Comparison of ENCODE assay signal across 8 cellular contexts in genomic region chr5:168679515-168679920, GRCh38.
DNase-seq lines count a peak whose midpoint lies in the region; ATAC-seq and TF ChIP-seq lines count a peak whose summit lies in the region.

No MANE protein-coding gene starts in this region.

- POLR2A ChIA-PET in CD4-positive, alpha-beta T cell (lab: Charles Lee), result no interaction called here
- POLR2A ChIA-PET in SK-N-SH (lab: Yijun Ruan, JAX), result no interaction called here

- peak; percentile 23 to 57 (median 42) for DNase-seq in CD4-positive, alpha-beta T cell
- peak; percentile 80 for DNase-seq in LoVo (ENCODE audit: low spot score)
- peak; percentile 82 for DNase-seq in SK-N-SH
- DNase-seq in activated naive CD8-positive, alpha-beta T cell treated with anti-CD3 and anti-CD28 coated beads, Interleukin-2, amount 50 U/mL, for 24 hours, result peak; percentile 67
- peak; percentile 83 for DNase-seq in left cardiac atrium
- DNase-seq in psoas muscle, result peak; percentile 53 to 74

- H3K4me3 Mint-ChIP-seq in CD4-positive, alpha-beta T cell, result no peak overlapping the region
- no peak overlapping the region for H3K4me3 Mint-ChIP-seq in activated naive CD8-positive, alpha-beta T cell treated with anti-CD3 and anti-CD28 coated beads, Interleukin-2, amount 50 U/mL, for 24 hours

- no peak overlapping the region for H3K4me3 ChIP-seq in SK-N-SH (ENCODE audit: low read depth in 2 of 2, low read length in 1 of 2)
- no peak overlapping the region for H3K4me3 ChIP-seq in psoas muscle

- no peak for ATAC-seq in CD4-positive, alpha-beta T cell (ENCODE audit: poor library complexity)
- ATAC-seq in GM21367 (IDR thresholded peaks at IDR 0.05; ENCODE audit: unreplicated experiment) (peak; percentile 59), left cardiac atrium (peak; percentile 55 to 64), psoas muscle (peak in 3 of 4 donors; percentile 37 to 65 (median 63)), HG02571 (IDR thresholded peaks at IDR 0.05; ENCODE audit: unreplicated experiment) (no peak)
- no peak for ATAC-seq in activated naive CD8-positive, alpha-beta T cell treated with anti-CD3 and anti-CD28 coated beads, Interleukin-2, amount 50 U/mL, for 24 hours

- H3K4me1 ChIP-seq in SK-N-SH (ENCODE audit: control insufficient read depth in 1 of 2, insufficient read depth in 2 of 2, low read depth in 1 of 2, low read length in 1 of 2) (peaks cover 0 to 18% of the 10 kb centered on the region in 2 experiments; a peak in 1 of 4 replicates), psoas muscle (no peaks in the 10 kb centered on the region)

- H3K27ac ChIP-seq in CD4-positive, alpha-beta T cell (ENCODE audit: low read depth, low read length), result no peak overlapping the region
- H3K27ac ChIP-seq in SK-N-SH (ENCODE audit: low read depth in 2 of 2, low read length in 1 of 2) (peak overlapping the region in 1 of 2 experiments; percentile 44; a peak in 2 of 4 replicates), psoas muscle (no peak overlapping the region)

- H3K4me2 ChIP-seq in SK-N-SH, result no peak overlapping the region

- H2AFZ ChIP-seq in SK-N-SH (ENCODE audit: low read depth), result no peak overlapping the region

- peaks cover 14% of the 10 kb centered on the region for H3K4me1 Mint-ChIP-seq in CD4-positive, alpha-beta T cell (ENCODE audit: low read depth)
- peaks cover 9% of the 10 kb centered on the region for H3K4me1 Mint-ChIP-seq in activated naive CD8-positive, alpha-beta T cell treated with anti-CD3 and anti-CD28 coated beads, Interleukin-2, amount 50 U/mL, for 24 hours

- no peak for TF ChIP-seq EP300 in SK-N-SH (IDR thresholded peaks at IDR 0.05; ENCODE audit: borderline replicate concordance in 1 of 2, low read depth in 1 of 2, low read length in 1 of 2)

- no peak overlapping the region for H3K9ac ChIP-seq in SK-N-SH

- no peaks in the 10 kb centered on the region for H3F3A ChIP-seq in SK-N-SH (replicated peaks; ENCODE audit: insufficient read depth)

- H3K79me2 ChIP-seq in SK-N-SH (ENCODE audit: insufficient read depth), result no peaks in the 10 kb centered on the region

- no peaks in the 10 kb centered on the region for H3K27me3 ChIP-seq in CD4-positive, alpha-beta T cell (ENCODE audit: control insufficient read depth, insufficient read depth, low read length)
- H3K27me3 ChIP-seq in SK-N-SH (ENCODE audit: insufficient read depth) (no peaks in the 10 kb centered on the region), psoas muscle (ENCODE audit: insufficient read depth in 3 of 3, low read length in 2 of 3) (no peaks in the 10 kb centered on the region)

- H3K9me2 ChIP-seq in SK-N-SH, result no peaks in the 10 kb centered on the region

- peak; percentile 87 for TF ChIP-seq CTCF in CD4-positive, alpha-beta T cell (IDR thresholded peaks at IDR 0.05)
- TF ChIP-seq CTCF in SK-N-SH (IDR thresholded peaks at IDR 0.05) (peak; percentile 92), psoas muscle (IDR thresholded peaks at IDR 0.05) (peak; percentile 85)

- no peaks in the 10 kb centered on the region for H3K36me3 Mint-ChIP-seq in CD4-positive, alpha-beta T cell (ENCODE audit: low read depth)
- no peaks in the 10 kb centered on the region for H3K36me3 Mint-ChIP-seq in activated naive CD8-positive, alpha-beta T cell treated with anti-CD3 and anti-CD28 coated beads, Interleukin-2, amount 50 U/mL, for 24 hours (ENCODE audit: low read depth)

- no peaks in the 10 kb centered on the region for H4K20me1 ChIP-seq in SK-N-SH (ENCODE audit: insufficient read depth)

- H3K27me3 Mint-ChIP-seq in CD4-positive, alpha-beta T cell, result no peaks in the 10 kb centered on the region
- peaks cover 2% of the 10 kb centered on the region for H3K27me3 Mint-ChIP-seq in activated naive CD8-positive, alpha-beta T cell treated with anti-CD3 and anti-CD28 coated beads, Interleukin-2, amount 50 U/mL, for 24 hours

- no peaks in the 10 kb centered on the region for H3K9me3 ChIP-seq in CD4-positive, alpha-beta T cell (ENCODE audit: control insufficient read depth, low read length)
- no peaks in the 10 kb centered on the region for H3K9me3 ChIP-seq in SK-N-SH
- H3K9me3 ChIP-seq in psoas muscle, result no peaks in the 10 kb centered on the region

- H3K27ac Mint-ChIP-seq in CD4-positive, alpha-beta T cell, result no peak overlapping the region
- no peak overlapping the region for H3K27ac Mint-ChIP-seq in activated naive CD8-positive, alpha-beta T cell treated with anti-CD3 and anti-CD28 coated beads, Interleukin-2, amount 50 U/mL, for 24 hours

- CTCF ChIA-PET in CD4-positive, alpha-beta T cell (lab: Charles Lee), result no interaction called here
- CTCF ChIA-PET in SK-N-SH (lab: Yijun Ruan, JAX), result interaction anchor here (0.6 to 4.9 kb wide), 18 partner anchors 9 to 901 kb away, joined by 3 to 42 read pairs (median 4); no protein-coding TSS in a partner anchor

- H3K36me3 ChIP-seq in SK-N-SH (replicated peaks in 1 of 2; ENCODE audit: control insufficient read depth in 1 of 2, insufficient read depth in 2 of 2, low read length in 1 of 2), result peaks cover 0 to 60% of the 10 kb centered on the region in 2 experiments
- H3K36me3 ChIP-seq in psoas muscle (ENCODE audit: insufficient read depth in 1 of 2, low read depth in 1 of 2), result no peaks in the 10 kb centered on the region

- intact Hi-C loops in CD4-positive, alpha-beta T cell (cut with DNase I, micrococcal nuclease), result loop anchor here (2.0 to 5.0 kb wide), 3 partner anchors 623 to 903 kb away; partner anchors contain the start of genes SLIT3 (in 1 of the 2) and SPDL1 (in 1 of the 2)
- intact Hi-C loops in left cardiac atrium (cut with DNase I), result loop anchor here in 1 of 2 donors (10.0 kb wide), 1 partner anchor 905 kb away; the partner anchor contains the start of gene SPDL1
- intact Hi-C loops in psoas muscle (cut with DNase I), result loop anchor here (5.0 kb wide), 2 partner anchors 623 to 903 kb away; partner anchors contain the start of genes SLIT3 (in 2 of the 2) and SPDL1 (in 1 of the 2)

- 17% methylated on average over 9 of the region's 9 CpGs for WGBS in SK-N-SH (ENCODE audit: low lambda C conversion rate)
- WGBS in psoas muscle, 3 donors, result 6 to 9% (median 6%) methylated on average over 9 of the region's 9 CpGs

- H3K9me3 Mint-ChIP-seq in CD4-positive, alpha-beta T cell, result no peaks in the 10 kb centered on the region
- H3K9me3 Mint-ChIP-seq in activated naive CD8-positive, alpha-beta T cell treated with anti-CD3 and anti-CD28 coated beads, Interleukin-2, amount 50 U/mL, for 24 hours, result no peaks in the 10 kb centered on the region

- peak; percentile 78 for TF ChIP-seq RAD21 in SK-N-SH (IDR thresholded peaks at IDR 0.05; ENCODE audit: low read length)

TF ChIP-seq in SK-N-SH, 30 proteins besides CTCF, POLR2A, EP300 and RAD21:
- no peak for TF ChIP-seq ELF1 (IDR thresholded peaks at IDR 0.05)
- TF ChIP-seq SMC3 (IDR thresholded peaks at IDR 0.05; ENCODE audit: low read depth, low read length), result peak; percentile 62

Comparison
In these comparisons a context has a peak if more than half of its experiments do, and no peak if none do; other contexts are left out.
1. ATAC-seq: peak in GM21367 (single experiment), left cardiac atrium (2 of 2) and psoas muscle (3 of 4); none in CD4-positive, alpha-beta T cell (single experiment), activated naive CD8-positive, alpha-beta T cell treated with anti-CD3 and anti-CD28 coated beads, Interleukin-2, amount 50 U/mL, for 24 hours (single experiment) and HG02571 (single experiment).
2. Peak in every context shown above with its lines, with median percentiles within 50 percentile points of each other: DNase-seq and CTCF ChIP-seq.